In genomic region chr10:29858352-29859267, GRCh38 we compare ENCODE assay signal across 9 cellular contexts.
DNase-seq lines count a peak whose midpoint lies in the region; ATAC-seq, FAIRE-seq and TF ChIP-seq lines count a peak whose summit lies in the region.
"Had no signal": no experiment of that assay in that cellular context is flagged by ENCODE, and none has a peak within 500 bp of the region (broad histone marks: within the 10 kb centered on the region; RNA-seq: fewer than 3 reads in every experiment).

No MANE protein-coding gene starts in this region.

- H2BK120ac ChIP-seq in IMR-90 (ENCODE audit: low read depth, low read length), result peak overlapping the region; percentile 88

- H3K27me3 ChIP-seq in IMR-90 (ENCODE audit: control insufficient read depth, insufficient read depth, low read length), result no peaks in the 10 kb centered on the region
- no peaks in the 10 kb centered on the region for H3K27me3 ChIP-seq in CD8-positive, alpha-beta T cell (ENCODE audit: insufficient read depth, low read length)

- no peaks in the 10 kb centered on the region for H3K79me1 ChIP-seq in IMR-90 (ENCODE audit: low read depth in 1 of 2, low read length in 2 of 2)

- peak overlapping the region; percentile 58; the same call in 1 of the 2 replicates for H3K18ac ChIP-seq in IMR-90 (ENCODE audit: low read depth, low read length)

- peak overlapping the region; percentile 78 for H2AK5ac ChIP-seq in IMR-90 (ENCODE audit: low read depth, low read length)

- peak overlapping the region; percentile 87 for H3K4ac ChIP-seq in IMR-90 (ENCODE audit: low read depth, low read length)

- H4K8ac ChIP-seq in IMR-90 (ENCODE audit: low read depth in 2 of 2, low read length in 2 of 2), result peak overlapping the region in 1 of 2 experiments; percentile 93; a peak in 2 of 4 replicates

- H4K5ac ChIP-seq in IMR-90 (ENCODE audit: low read depth, low read length), result peak overlapping the region; percentile 32; the same call in 1 of the 2 replicates

- peak overlapping the region; percentile 84 for H3K14ac ChIP-seq in IMR-90 (replicated peaks; ENCODE audit: low read depth, low read length)

- no peaks in the 10 kb centered on the region for H3K36me3 ChIP-seq in IMR-90 (ENCODE audit: control insufficient read depth, insufficient read depth, low read length)
- H3K36me3 ChIP-seq in CD8-positive, alpha-beta T cell (ENCODE audit: insufficient read depth, low read length), result no peaks in the 10 kb centered on the region

- peak; percentile 71 for TF ChIP-seq CTCF in AG10803 (conservative IDR thresholded peaks at IDR 0.05; ENCODE audit: low read length)
- peak; percentile 81 for TF ChIP-seq CTCF in IMR-90 (conservative IDR thresholded peaks at IDR 0.05; ENCODE audit: low read depth, low read length)
- peak; percentile 42 to 44 for TF ChIP-seq CTCF in brain (conservative IDR thresholded peaks at IDR 0.05)
- no peak for TF ChIP-seq CTCF in CD8-positive, alpha-beta T cell (IDR thresholded peaks at IDR 0.05)

- H2BK20ac ChIP-seq in IMR-90 (ENCODE audit: low read depth, low read length), result peak overlapping the region; percentile 79

- peak overlapping the region; percentile 77 for H3K4me2 ChIP-seq in IMR-90 (ENCODE audit: low read depth, low read length)

- H3K9ac ChIP-seq in IMR-90 (ENCODE audit: low read depth, low read length), result peak overlapping the region; percentile 53; the same call in 1 of the 2 replicates

- H3K4me3 ChIP-seq in AG10803 (ENCODE audit: low read length), result no peak overlapping the region
- H3K4me3 ChIP-seq in IMR-90 (ENCODE audit: insufficient read depth, low read depth, low read length), result no peak overlapping the region
- H3K4me3 ChIP-seq in CD8-positive, alpha-beta T cell (ENCODE audit: low read depth, low read length), result no peak overlapping the region

- H3K4me1 ChIP-seq in IMR-90 (ENCODE audit: control insufficient read depth, insufficient read depth, low read length), result peaks cover 9% of the 10 kb centered on the region
- H3K4me1 ChIP-seq in CD8-positive, alpha-beta T cell (ENCODE audit: insufficient read depth, low read length), result no peaks in the 10 kb centered on the region

- peak; percentile 81 for TF ChIP-seq RAD21 in IMR-90 (IDR thresholded peaks at IDR 0.05; ENCODE audit: low read length)

- CTCF ChIA-PET in IMR-90 (lab: Yijun Ruan, JAX), result interaction anchor here (0.5 to 1.1 kb wide), 9 partner anchors 14 to 341 kb away, joined by 3 to 6 read pairs (median 4); no protein-coding TSS in a partner anchor
- CTCF ChIA-PET in CD8-positive, alpha-beta T cell (lab: Charles Lee), result no interaction called here

- in situ Hi-C loops in IMR-90 (cut with MboI; ENCODE audit: low sequenced_read_pairs), result no loop called here

- peak overlapping the region; percentile 54; the same call in 1 of the 2 replicates for H3K23ac ChIP-seq in IMR-90 (ENCODE audit: low read depth, low read length)

- 0% methylated on average over 4 of the region's 11 CpGs; no CpG with 5 or more reads in 1 of the 2 experiments for WGBS in IMR-90 (ENCODE audit: extremely low coverage in 2 of 2, insufficient read length in 1 of 2), 2 experiments

- ATAC-seq in IMR-90 (ENCODE audit: low read depth) (peak; percentile 91), GM19395 (IDR thresholded peaks at IDR 0.05; ENCODE audit: unreplicated experiment) (no peak)
- no peak for ATAC-seq in CD8-positive, alpha-beta T cell

- no TSS peak for BruUV-seq in IMR-90 (replicated peaks; lab: Mats Ljungman, UMichigan)

- DNase-seq in AG10803 (ENCODE audit: low read depth), result peak; percentile 68
- peak; percentile 82 for DNase-seq in IMR-90
- peak; percentile 93 for DNase-seq in kidney tubule cell (ENCODE audit: low spot score)
- DNase-seq in urothelium cell line (ENCODE audit: low spot score), result peak; percentile 70
- DNase-seq in CD8-positive, alpha-beta T cell, result no peak
- DNase-seq in activated CD8-positive, alpha-beta memory T cell treated with anti-CD3 and anti-CD28 coated beads, Interleukin-2, amount 50 U/mL, for 4 hours, result no peak

- FAIRE-seq in urothelium cell line (lab: Jason Lieb, UNC), result peak; percentile 88

- dilution Hi-C loops in IMR-90 (cut with HindIII; ENCODE audit: low sequenced_read_pairs, unreplicated experiment), result no loop called here

- no peaks in the 10 kb centered on the region for H3K9me3 Mint-ChIP-seq in brain
- no peaks in the 10 kb centered on the region for H3K9me3 Mint-ChIP-seq in CD8-positive, alpha-beta T cell
- H3K9me3 Mint-ChIP-seq: central memory CD8-positive, alpha-beta T cell had no signal

- H2BK15ac ChIP-seq in IMR-90 (ENCODE audit: low read depth, low read length), result peak overlapping the region; percentile 94; the same call in 2 of the 3 replicates

- H2BK5ac ChIP-seq in IMR-90 (ENCODE audit: low read depth, low read length, poor library complexity, severe bottlenecking), result peak overlapping the region; percentile 37

- peak overlapping the region in 3 of 5 experiments; percentile 0 to 57 (median 24) for H3K4me3 Mint-ChIP-seq in brain
- no peak overlapping the region for H3K4me3 Mint-ChIP-seq in CD8-positive, alpha-beta T cell
- H3K4me3 Mint-ChIP-seq: central memory CD8-positive, alpha-beta T cell had no signal

- peak overlapping the region; percentile 19 for H2AK9ac ChIP-seq in IMR-90 (replicated peaks; ENCODE audit: low read depth, low read length, poor library complexity)

- intact Hi-C loops in IMR-90 (cut with micrococcal nuclease), result loop anchor here (1.0 to 10.0 kb wide), 4 partner anchors 56 to 324 kb away; no protein-coding TSS in a partner anchor
- intact Hi-C loops in CD8-positive, alpha-beta T cell (cut with DNase I, micrococcal nuclease), result no loop called here

- peak overlapping the region; percentile 23; the same call in 1 of the 2 replicates for H3K27ac ChIP-seq in IMR-90 (ENCODE audit: insufficient read depth, low read length)
- H3K27ac ChIP-seq in CD8-positive, alpha-beta T cell (ENCODE audit: low read depth, low read length), result no peak overlapping the region

- no peaks in the 10 kb centered on the region for H3K9me3 ChIP-seq in IMR-90 (ENCODE audit: control insufficient read depth, insufficient read depth, low read length)
- no peaks in the 10 kb centered on the region for H3K9me3 ChIP-seq in CD8-positive, alpha-beta T cell (ENCODE audit: low read length)

- H4K20me1 ChIP-seq in IMR-90 (ENCODE audit: insufficient read depth, low read length), result no peaks in the 10 kb centered on the region

- H3K56ac ChIP-seq in IMR-90 (ENCODE audit: extremely low read depth, insufficient read depth, low read length), result peak overlapping the region; percentile 37; the same call in 1 of the 2 replicates

- peaks cover 11% of the 10 kb centered on the region for H3K4me1 Mint-ChIP-seq in brain
- no peaks in the 10 kb centered on the region for H3K4me1 Mint-ChIP-seq in CD8-positive, alpha-beta T cell (ENCODE audit: low read depth)
- H3K4me1 Mint-ChIP-seq: central memory CD8-positive, alpha-beta T cell had no signal

- POLR2A ChIA-PET in IMR-90 (lab: Charles Lee; ENCODE audit: unreplicated experiment), result interaction anchor here (0.6 kb wide), 1 partner anchor 178 kb away, joined by 7 read pairs; no protein-coding TSS in a partner anchor
- POLR2A ChIA-PET in CD8-positive, alpha-beta T cell (lab: Charles Lee), result no interaction called here

- 0 out of 2 replicates have a peak, but pooled peaks have one; percentile 24 for TF ChIP-seq POLR2A in IMR-90 (IDR thresholded peaks at IDR 0.05; ENCODE audit: low read depth, low read length)

- peak overlapping the region; percentile 87 for H4K91ac ChIP-seq in IMR-90 (ENCODE audit: insufficient read depth, low read depth, low read length)

- H3K36me3 Mint-ChIP-seq in brain, result no peaks in the 10 kb centered on the region
- no peaks in the 10 kb centered on the region for H3K36me3 Mint-ChIP-seq in CD8-positive, alpha-beta T cell

- H2AFZ ChIP-seq in IMR-90 (replicated peaks; ENCODE audit: low read length, poor library complexity), result peak overlapping the region; percentile 87

- peak overlapping the region in 3 of 5 experiments; percentile 49 to 79 (median 66) for H3K27ac Mint-ChIP-seq in brain
- no peak overlapping the region for H3K27ac Mint-ChIP-seq in CD8-positive, alpha-beta T cell

- peaks cover 4% of the 10 kb centered on the region for H3K9me1 ChIP-seq in IMR-90 (ENCODE audit: insufficient read depth, low read length)

- H3K27me3 Mint-ChIP-seq in brain, result no peaks in the 10 kb centered on the region
- peaks cover 5% of the 10 kb centered on the region for H3K27me3 Mint-ChIP-seq in CD8-positive, alpha-beta T cell (ENCODE audit: low read depth)

TF ChIP-seq in IMR-90, 13 proteins besides CTCF, POLR2A, EP300 and RAD21:
- TF ChIP-seq MAZ (IDR thresholded peaks at IDR 0.05; ENCODE audit: borderline replicate concordance, low read depth, low read length) (0 out of 2 replicates have a peak, but pooled peaks have one; percentile 17), SMC3 (IDR thresholded peaks at IDR 0.05; ENCODE audit: low read depth, low read length) (peak; percentile 73), BHLHE40 (IDR thresholded peaks at IDR 0.05; ENCODE audit: low read depth, low read length) (no peak), FOS (IDR thresholded peaks at IDR 0.05; ENCODE audit: low read depth, low read length) (peak; percentile 22; the same call in 1 of the 2 replicates), NFE2L2 (IDR thresholded peaks at IDR 0.05; ENCODE audit: low read depth, low read length) (no peak), CHD1 (IDR thresholded peaks at IDR 0.05; ENCODE audit: low read depth, low read length) (no peak), USF2 (IDR thresholded peaks at IDR 0.05; ENCODE audit: low read depth, low read length) (no peak)

Comparison
In these comparisons a context has a peak if more than half of its experiments do, and no peak if none do; other contexts are left out.
1. DNase-seq: peak in AG10803 (single experiment), IMR-90 (single experiment), kidney tubule cell (single experiment) and urothelium cell line (single experiment); none in CD8-positive, alpha-beta T cell (0 of 7) and activated CD8-positive, alpha-beta memory T cell treated with anti-CD3 and anti-CD28 coated beads, Interleukin-2, amount 50 U/mL, for 4 hours (single experiment).